Comparison of ENCODE assay signal across 2 cellular contexts in the genomic region with DNA sequence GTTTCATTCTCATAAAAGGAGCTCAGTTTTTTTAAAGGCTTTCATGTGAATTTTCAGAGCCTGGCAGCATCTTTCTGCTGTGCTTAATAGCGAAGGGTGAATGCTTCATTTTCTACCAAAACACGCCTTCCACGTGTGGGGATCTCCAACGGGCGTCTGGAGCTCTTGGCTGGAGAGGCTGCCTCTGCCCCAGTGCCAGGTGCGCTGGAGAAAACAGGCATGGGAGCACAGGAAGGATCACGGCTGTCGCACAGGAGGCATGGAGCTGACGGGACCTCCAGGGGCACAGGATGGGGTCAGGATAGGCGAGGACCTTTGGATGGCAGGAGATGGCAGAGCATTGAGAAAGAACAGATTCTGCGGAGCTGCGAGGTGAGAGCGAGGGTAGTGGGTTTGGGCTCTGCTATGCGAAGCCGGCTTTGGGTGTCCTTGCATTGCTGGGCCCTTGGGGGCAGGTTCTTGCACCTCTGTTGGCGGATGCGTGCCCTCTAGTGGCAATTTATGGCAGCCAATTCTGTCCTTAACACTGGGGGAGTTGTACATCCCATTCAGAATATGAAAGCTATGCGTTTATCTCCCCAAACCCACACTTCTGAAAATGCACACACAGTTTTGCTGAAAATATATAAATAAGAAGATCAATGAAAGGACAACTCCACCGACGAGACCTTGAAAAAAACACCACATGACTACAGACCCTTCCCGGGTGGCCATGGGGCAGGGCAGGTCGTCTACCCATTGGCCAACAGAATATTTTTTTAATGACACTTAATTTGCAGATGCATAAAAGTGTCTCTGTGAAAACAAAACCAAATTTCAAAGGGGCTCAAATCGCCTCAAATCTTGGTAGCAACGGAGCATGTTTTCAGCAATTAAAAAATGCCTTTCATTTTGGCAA.
TF ChIP-seq lines count a peak whose summit lies in the region.

No MANE protein-coding gene starts in this region.

TF ChIP-seq in SK-N-SH, 30 proteins besides CTCF, POLR2A, EP300 and RAD21:
- TF ChIP-seq, protein P1, sequence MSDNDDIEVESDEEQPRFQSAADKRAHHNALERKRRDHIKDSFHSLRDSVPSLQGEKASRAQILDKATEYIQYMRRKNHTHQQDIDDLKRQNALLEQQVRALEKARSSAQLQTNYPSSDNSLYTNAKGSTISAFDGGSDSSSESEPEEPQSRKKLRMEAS (IDR thresholded peaks at IDR 0.05; ENCODE audit: low read depth), result 0 out of 2 replicates have a peak, but pooled peaks have one; percentile 17
- no peak for TF ChIP-seq SIN3A (IDR thresholded peaks at IDR 0.05; ENCODE audit: borderline replicate concordance, low read depth, low read length)
- TF ChIP-seq SMC3 (IDR thresholded peaks at IDR 0.05; ENCODE audit: low read depth, low read length), result peak; percentile 60

TF ChIP-seq in H1, 55 proteins besides CTCF, POLR2A, EP300 and RAD21:
- TF ChIP-seq TBP (IDR thresholded peaks at IDR 0.05; ENCODE audit: low read depth, low read length) (0 out of 2 replicates have a peak, but pooled peaks have one; percentile 28), KDM4A (IDR thresholded peaks at IDR 0.05; ENCODE audit: low read depth, low read length, severe bottlenecking) (peak; percentile 47), CREB1 (IDR thresholded peaks at IDR 0.05) (no peak), YY1 (IDR thresholded peaks at IDR 0.05; ENCODE audit: low read depth, low read length) (0 out of 2 replicates have a peak, but pooled peaks have one; percentile 29)
